ENCODE assay signal across 8 cellular contexts in the genomic region with DNA sequence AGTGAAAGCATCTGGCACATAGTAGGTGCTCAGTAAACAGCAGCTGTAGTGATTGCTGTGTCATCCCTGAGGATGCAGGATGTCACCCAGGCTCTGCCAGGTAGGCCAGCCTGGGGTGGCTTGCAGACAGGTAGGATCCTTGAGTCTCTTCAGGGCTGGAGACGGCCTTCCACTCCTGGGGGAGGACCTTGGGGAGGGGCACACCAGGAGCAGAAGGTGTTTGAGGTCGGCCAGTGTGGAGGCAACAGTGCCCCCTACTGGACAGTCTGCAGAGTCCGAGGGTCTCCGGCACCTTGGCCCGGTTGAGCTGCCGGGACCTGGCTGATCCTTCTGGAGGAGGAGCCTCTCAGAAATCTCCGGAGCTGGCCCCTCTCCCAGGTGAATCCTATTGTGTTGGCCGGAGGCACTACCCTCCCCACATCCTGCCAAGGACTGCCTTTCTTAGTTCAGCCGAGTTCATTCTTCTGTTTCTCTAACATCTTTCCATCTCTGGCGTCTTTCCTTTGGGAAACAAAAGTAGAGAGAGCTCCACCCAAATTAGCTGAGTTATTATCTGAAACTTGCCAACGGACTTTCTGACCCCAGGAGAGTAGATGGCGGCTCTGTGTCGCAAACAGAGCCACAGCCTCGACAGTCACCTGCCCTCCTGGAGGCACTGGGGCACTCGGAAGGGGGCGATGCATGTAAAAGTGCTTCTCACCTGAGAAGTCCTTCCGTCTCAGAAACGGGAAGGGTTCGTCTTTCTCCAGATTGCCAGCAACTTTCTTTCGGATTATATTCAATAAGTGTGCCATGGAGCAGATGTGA. TPM values are rescaled to one million over a fixed set of nuclear protein-coding genes. Genes with fewer than 3 reads are reported as not detected.
DNase-seq lines count a peak whose midpoint lies in the region; ATAC-seq and TF ChIP-seq lines count a peak whose summit lies in the region.

No MANE protein-coding gene starts in this region.

- intact Hi-C loops in ascending aorta (cut with DNase I), result no loop called here

- H3K4me3 ChIP-seq in ascending aorta, result no peak overlapping the region

- H3K27ac ChIP-seq in ascending aorta, result no peak overlapping the region

- H3K27me3 ChIP-seq in ascending aorta, result peaks cover 8% of the 10 kb centered on the region

- peak in 2 of 3 experiments; percentile 21 to 23 for TF ChIP-seq CTCF in ascending aorta (IDR thresholded peaks at IDR 0.05)

- peak; percentile 22 to 28 for DNase-seq in activated CD4-positive, alpha-beta T cell treated with anti-CD3 and anti-CD28 coated beads for 24 hours (ENCODE audit: low read depth in 2 of 2)
- no peak for DNase-seq in activated CD4-positive, alpha-beta T cell treated with anti-CD3 and anti-CD28 coated beads for 1 hour
- DNase-seq in NCI-H1694 treated with DMSO at 0.1 percent for 48 hours (lab: John Stamatoyannopoulos, UW), result peak; percentile 34
- peak in 1 of 2 donors; percentile 56 for DNase-seq in ascending aorta (ENCODE audit: low spot score in 2 of 2)
- DNase-seq in iPS-NIHi11 (ENCODE audit: low spot score), result peak; percentile 87
- peak; percentile 18 to 39 (median 33) for DNase-seq in stimulated activated CD4-positive, alpha-beta T cell treated with anti-CD3 and anti-CD28 coated beads, TNF-alpha, amount 100 ng/mL, for 48 hours (ENCODE audit: low read depth in 3 of 3)
- DNase-seq in NCI-H2107 treated with DMSO at 0.1 percent for 48 hours (lab: John Stamatoyannopoulos, UW; ENCODE audit: unreplicated experiment), result no peak

- ATAC-seq in GM18870 (IDR thresholded peaks at IDR 0.05; ENCODE audit: unreplicated experiment), result no peak

- H3K4me1 ChIP-seq in ascending aorta, result no peaks in the 10 kb centered on the region

- H3K9me3 ChIP-seq in ascending aorta, result no peaks in the 10 kb centered on the region

- H3K36me3 ChIP-seq in ascending aorta, result no peaks in the 10 kb centered on the region

RNA-seq across cellular contexts. Expression of gene CLMN, which starts 41.9 kb away (rescaled TPM):
- total RNA-seq in ascending aorta, result 4.7 TPM

Comparison
In these comparisons a context has a peak if more than half of its experiments do, and no peak if none do; other contexts are left out.
1. DNase-seq: peak in activated CD4-positive, alpha-beta T cell treated with anti-CD3 and anti-CD28 coated beads for 24 hours (2 of 2), NCI-H1694 treated with DMSO at 0.1 percent for 48 hours (single experiment), iPS-NIHi11 (single experiment) and stimulated activated CD4-positive, alpha-beta T cell treated with anti-CD3 and anti-CD28 coated beads, TNF-alpha, amount 100 ng/mL, for 48 hours (3 of 3); none in activated CD4-positive, alpha-beta T cell treated with anti-CD3 and anti-CD28 coated beads for 1 hour (single experiment) and NCI-H2107 treated with DMSO at 0.1 percent for 48 hours (single experiment).